Comparison of ENCODE assay signal across 10 cellular contexts in genomic region chr2:235747868-235748144, GRCh38.
DNase-seq lines count a peak whose midpoint lies in the region; ATAC-seq, FAIRE-seq and TF ChIP-seq lines count a peak whose summit lies in the region.
"Had no signal": no experiment of that assay in that cellular context is flagged by ENCODE, and none has a peak within 500 bp of the region (broad histone marks: within the 10 kb centered on the region; RNA-seq: fewer than 3 reads in every experiment).

No MANE protein-coding gene starts in this region.

- H3K4me1 ChIP-seq in pancreas = no peaks in the 10 kb centered on the region

- H3K9me3 Mint-ChIP-seq in activated T-helper 17 cell treated with anti-CD3 and anti-CD28 coated beads, Interleukin-2, amount 50 U/mL, for 72 hours = no peaks in the 10 kb centered on the region
- H3K9me3 Mint-ChIP-seq: activated naive CD4-positive, alpha-beta T cell treated with anti-CD3 and anti-CD28 coated beads, Interleukin-2, amount 50 U/mL, for 24 hours had no signal

- H3K4me3 ChIP-seq in epithelial cell of esophagus (ENCODE audit: low read length) = no peak overlapping the region
- H3K4me3 ChIP-seq in pancreas = no peak overlapping the region

- TF ChIP-seq CTCF in epithelial cell of esophagus (IDR thresholded peaks at IDR 0.05; ENCODE audit: insufficient read depth, low read depth, low read length, missing control alignments) (no peak), pancreas (IDR thresholded peaks at IDR 0.05) (no peak)

- intact Hi-C loops in pancreas (cut with DNase I) = loop anchor here in 2 of 3 donors (5.0 to 10.0 kb wide), 2 partner anchors 151 to 613 kb away; no protein-coding TSS in a partner anchor

- WGBS in pancreas, 2 donors = 54 to 67% methylated on average over 7 of the region's 7 CpGs

- H3K27me3 Mint-ChIP-seq in activated T-helper 17 cell treated with anti-CD3 and anti-CD28 coated beads, Interleukin-2, amount 50 U/mL, for 72 hours = peaks cover 7% of the 10 kb centered on the region

- no peaks in the 10 kb centered on the region for H3K4me1 Mint-ChIP-seq in activated T-helper 17 cell treated with anti-CD3 and anti-CD28 coated beads, Interleukin-2, amount 50 U/mL, for 72 hours
- H3K4me1 Mint-ChIP-seq: activated naive CD4-positive, alpha-beta T cell treated with anti-CD3 and anti-CD28 coated beads, Interleukin-2, amount 50 U/mL, for 24 hours had no signal

- H3K27ac ChIP-seq in pancreas = no peak overlapping the region

- H3K9me3 ChIP-seq in pancreas = no peaks in the 10 kb centered on the region

- H3K27me3 ChIP-seq in pancreas = no peaks in the 10 kb centered on the region

- peak in 3 of 4 donors; percentile 27 to 45 (median 30) for ATAC-seq in pancreas
- ATAC-seq in activated T-helper 17 cell treated with anti-CD3 and anti-CD28 coated beads, Interleukin-2, amount 50 U/mL, for 72 hours (replicated peaks) = no peak

- no peak overlapping the region for H3K4me3 Mint-ChIP-seq in activated T-helper 17 cell treated with anti-CD3 and anti-CD28 coated beads, Interleukin-2, amount 50 U/mL, for 72 hours
- H3K4me3 Mint-ChIP-seq: activated naive CD4-positive, alpha-beta T cell treated with anti-CD3 and anti-CD28 coated beads, Interleukin-2, amount 50 U/mL, for 24 hours had no signal

- H3K36me3 ChIP-seq in pancreas = peaks cover 0 to 4% (median 0%) of the 10 kb centered on the region in 3 donors

- FAIRE-seq in pancreas (lab: Jason Lieb, UNC) = no peak

- DNase-seq in HT-29 (ENCODE audit: low spot score) (peak; percentile 16), NCI-H2196 treated with DMSO at 0.1 percent for 48 hours (lab: John Stamatoyannopoulos, UW; ENCODE audit: unreplicated experiment) (peak; percentile 10), epithelial cell of esophagus (ENCODE audit: low read depth) (peak; percentile 86), pancreas (peak in 1 of 6 donors; percentile 16), GM19240 (ENCODE audit: insufficient read length, low spot score) (no peak)
- DNase-seq in stimulated activated CD4-positive, alpha-beta T cell treated with anti-CD3 and anti-CD28 coated beads, Interleukin-15, amount 100 ng/mL, for 24 hours = no peak
- DNase-seq: NCI-H526, SHP77 had no signal

- no peak overlapping the region for H3K27ac Mint-ChIP-seq in activated T-helper 17 cell treated with anti-CD3 and anti-CD28 coated beads, Interleukin-2, amount 50 U/mL, for 72 hours
- H3K27ac Mint-ChIP-seq: activated naive CD4-positive, alpha-beta T cell treated with anti-CD3 and anti-CD28 coated beads, Interleukin-2, amount 50 U/mL, for 24 hours had no signal

- peaks cover 5% of the 10 kb centered on the region for H3K36me3 Mint-ChIP-seq in activated T-helper 17 cell treated with anti-CD3 and anti-CD28 coated beads, Interleukin-2, amount 50 U/mL, for 72 hours (ENCODE audit: low read depth)
- H3K36me3 Mint-ChIP-seq: activated naive CD4-positive, alpha-beta T cell treated with anti-CD3 and anti-CD28 coated beads, Interleukin-2, amount 50 U/mL, for 24 hours had no signal

Comparison
In these comparisons a context has a peak if more than half of its experiments do, and no peak if none do; other contexts are left out.
1. DNase-seq: peak in HT-29 (single experiment), NCI-H2196 treated with DMSO at 0.1 percent for 48 hours (single experiment) and epithelial cell of esophagus (single experiment); none in stimulated activated CD4-positive, alpha-beta T cell treated with anti-CD3 and anti-CD28 coated beads, Interleukin-15, amount 100 ng/mL, for 24 hours (single experiment) and GM19240 (single experiment).